In genomic region chr1:3959361-3959760, GRCh38 we compare ENCODE assay signal across 22 cellular contexts. TPM values are rescaled to one million over a fixed set of nuclear protein-coding genes. Genes with fewer than 3 reads are reported as not detected.
A peak's percentile ranks its signal among the peaks of the same experiment; 100 is the strongest.
DNase-seq lines count a peak whose midpoint lies in the region; ATAC-seq, FAIRE-seq and TF ChIP-seq lines count a peak whose summit lies in the region.
"Had no signal": no experiment of that assay in that cellular context is flagged by ENCODE, and none has a peak within 500 bp of the region (broad histone marks: within the 10 kb centered on the region; RNA-seq: fewer than 3 reads in every experiment).

No MANE protein-coding gene starts in this region.

- peaks cover 3% of the 10 kb centered on the region for H3K9me3 Mint-ChIP-seq in nephron progenitor cell
- H3K9me3 Mint-ChIP-seq: CD4-positive, alpha-beta memory T cell had no signal

- TF ChIP-seq RAD21 in HepG2 (CRISPR knock-in tag; IDR thresholded peaks at IDR 0.05): no peak

- FAIRE-seq in HepG2 (lab: Jason Lieb, UNC): no peak
- FAIRE-seq: A204.1, GM12891, GM18507, H54 had no signal

- no peak for ATAC-seq in HepG2
- ATAC-seq in right lobe of liver: no peak
- ATAC-seq in HG03135 (IDR thresholded peaks at IDR 0.05; ENCODE audit: unreplicated experiment): no peak
- ATAC-seq: GM23338 had no signal

- no peak overlapping the region for H4K8ac ChIP-seq in neuronal stem cell (ENCODE audit: low read depth, low read length)

- no peaks in the 10 kb centered on the region for H4K20me1 ChIP-seq in HepG2 (ENCODE audit: insufficient read depth, low read length)

- H3K4me2 ChIP-seq in HepG2 (ENCODE audit: low read depth, low read length) (no peak overlapping the region), neuronal stem cell (ENCODE audit: insufficient read depth, low read length, poor library complexity, severe bottlenecking) (no peak overlapping the region)
- H3K4me2 ChIP-seq: GM23338 had no signal

- no peaks in the 10 kb centered on the region for H3K79me2 ChIP-seq in HepG2 (ENCODE audit: insufficient read depth, low read length)

- no TSS peak for BruUV-seq in HepG2 (replicated peaks; lab: Mats Ljungman, UMichigan)

- no peak overlapping the region for H2BK12ac ChIP-seq in neuronal stem cell (ENCODE audit: low read length)

- H3K4me3 ChIP-seq in HepG2 (replicated peaks in 1 of 3; ENCODE audit: insufficient read depth in 1 of 3, low read depth in 2 of 3, low read length in 3 of 3): no peak overlapping the region
- no peak overlapping the region for H3K4me3 ChIP-seq in right lobe of liver
- no peak overlapping the region for H3K4me3 ChIP-seq in neuronal stem cell (ENCODE audit: low read length in 2 of 2)
- no peak overlapping the region for H3K4me3 ChIP-seq in BE2C (ENCODE audit: low read depth, low read length)
- H3K4me3 ChIP-seq: GM23338, HAP-1 had no signal

- TF ChIP-seq POLR2A in HepG2 (IDR thresholded peaks at IDR 0.05; ENCODE audit: insufficient read depth in 1 of 2, low read depth in 2 of 2, low read length in 2 of 2) (no peak), right lobe of liver (IDR thresholded peaks at IDR 0.05) (no peak)

- DNase-seq in HepG2 (ENCODE audit: low spot score) (no peak), right lobe of liver (no peak), nephron progenitor cell (no peak), neuronal stem cell (ENCODE audit: low spot score) (no peak), BE2C (no peak)
- DNase-seq: AML-193; C1 segment of cervical spinal cord; Calu3; CD4-positive, alpha-beta memory T cell; COR-L47; DMS53; DMS79 treated with DMSO at 0.1 percent for 48 hours; GF-D8; HFFc6 had no signal

- no peaks in the 10 kb centered on the region for H3K9me3 ChIP-seq in HepG2 (ENCODE audit: low read length)
- no peaks in the 10 kb centered on the region for H3K9me3 ChIP-seq in right lobe of liver
- no peaks in the 10 kb centered on the region for H3K9me3 ChIP-seq in neuronal stem cell (replicated peaks in 1 of 2; ENCODE audit: control insufficient read depth in 2 of 2, insufficient read depth in 1 of 2, low read depth in 1 of 2, low read length in 2 of 2)
- no peaks in the 10 kb centered on the region for H3K9me3 ChIP-seq in BE2C
- H3K9me3 ChIP-seq: HAP-1 had no signal

- H3K14ac ChIP-seq in neuronal stem cell (ENCODE audit: low read length): no peak overlapping the region

- no peaks in the 10 kb centered on the region for H3K79me1 ChIP-seq in neuronal stem cell (ENCODE audit: low read depth, low read length)

- peaks cover 3 to 43% of the 10 kb centered on the region in 2 experiments; a peak in 3 of 5 replicates for H3K27me3 ChIP-seq in HepG2 (ENCODE audit: control insufficient read depth in 1 of 2, insufficient read depth in 2 of 2, low read length in 2 of 2)
- H3K27me3 ChIP-seq in right lobe of liver: no peaks in the 10 kb centered on the region
- H3K27me3 ChIP-seq in neuronal stem cell (ENCODE audit: control insufficient read depth in 3 of 3, insufficient read depth in 3 of 3, low read depth in 1 of 3, low read length in 3 of 3): peaks cover 0 to 10% (median 0%) of the 10 kb centered on the region in 3 experiments
- no peaks in the 10 kb centered on the region; the same call in 1 of the 2 replicates for H3K27me3 ChIP-seq in BE2C

- intact Hi-C loops in HepG2 (cut with micrococcal nuclease; ENCODE audit: unreplicated experiment): no loop called here
- intact Hi-C loops in right lobe of liver (cut with DNase I): no loop called here

- H3K27ac Mint-ChIP-seq in nephron progenitor cell: peak overlapping the region; percentile 56
- H3K27ac Mint-ChIP-seq: CD4-positive, alpha-beta memory T cell; GM23338; HFFc6 had no signal

- no peak overlapping the region for H2BK15ac ChIP-seq in neuronal stem cell (ENCODE audit: low read length)

- H2BK5ac ChIP-seq in neuronal stem cell (ENCODE audit: low read length): no peak overlapping the region

- no peak overlapping the region for H3K9ac ChIP-seq in HepG2 (ENCODE audit: insufficient read depth, low read depth, low read length)
- H3K9ac ChIP-seq in neuronal stem cell (ENCODE audit: low read depth, low read length, poor library complexity): peak overlapping the region; percentile 13

- no peak for TF ChIP-seq EP300 in HepG2 (IDR thresholded peaks at IDR 0.05; ENCODE audit: low read depth in 2 of 2, low read length in 2 of 2)
- TF ChIP-seq EP300 in HepG2 (CRISPR knock-in tag; IDR thresholded peaks at IDR 0.05; ENCODE audit: borderline replicate concordance): no peak

- POLR2A ChIA-PET in HepG2 (lab: Yijun Ruan, JAX): no interaction called here

- peaks cover 24% of the 10 kb centered on the region for H3K4me1 ChIP-seq in HepG2 (ENCODE audit: insufficient read depth, low read length)
- no peaks in the 10 kb centered on the region for H3K4me1 ChIP-seq in right lobe of liver
- peaks cover 0 to 22% of the 10 kb centered on the region in 2 donors for H3K4me1 ChIP-seq in neuronal stem cell (ENCODE audit: control insufficient read depth in 2 of 2, insufficient read depth in 1 of 2, low read depth in 1 of 2, low read length in 2 of 2)
- H3K4me1 ChIP-seq in BE2C: no peaks in the 10 kb centered on the region
- H3K4me1 ChIP-seq: HAP-1 had no signal

- no peak overlapping the region for H2BK120ac ChIP-seq in neuronal stem cell (ENCODE audit: low read depth, low read length)

- CTCF ChIA-PET in HepG2 (lab: Yijun Ruan, JAX; ENCODE audit: low intra/inter-chr PET ratio, low total read pairs): no interaction called here

- H2AFZ ChIP-seq in HepG2 (ENCODE audit: low read length) (no peak overlapping the region), neuronal stem cell (ENCODE audit: low read length) (no peak overlapping the region)
- H2AFZ ChIP-seq: GM23338 had no signal

- in situ Hi-C loops in HepG2 (cut with HindIII; ENCODE audit: extremely low pct_ligation_motif_present, low pct_unique_long_range_greater_than_20kb): no loop called here

- H3K36me3 ChIP-seq in HepG2 (replicated peaks in 1 of 2; ENCODE audit: control insufficient read depth in 1 of 2, insufficient read depth in 2 of 2, low read length in 2 of 2): no peaks in the 10 kb centered on the region
- no peaks in the 10 kb centered on the region for H3K36me3 ChIP-seq in right lobe of liver
- H3K36me3 ChIP-seq in neuronal stem cell (replicated peaks in 1 of 2; ENCODE audit: control insufficient read depth in 2 of 2, insufficient read depth in 2 of 2, low read length in 2 of 2): no peaks in the 10 kb centered on the region
- no peaks in the 10 kb centered on the region for H3K36me3 ChIP-seq in BE2C
- H3K36me3 ChIP-seq: HAP-1 had no signal

- peaks cover 11% of the 10 kb centered on the region for H3K27me3 Mint-ChIP-seq in nephron progenitor cell (ENCODE audit: low read depth, poor library complexity)

- H3K4ac ChIP-seq in neuronal stem cell (ENCODE audit: low read length): no peak overlapping the region

- peaks cover 58% of the 10 kb centered on the region for H3K4me1 Mint-ChIP-seq in nephron progenitor cell
- H3K4me1 Mint-ChIP-seq: CD4-positive, alpha-beta memory T cell had no signal

- 18% methylated on average over 12 of the region's 12 CpGs for WGBS in HepG2 (ENCODE audit: low lambda C conversion rate)
- 58% methylated on average over 9 of the region's 12 CpGs for WGBS in right lobe of liver (ENCODE audit: insufficient coverage, low coverage, low lambda C conversion rate, missing lambda C conversion rate)
- WGBS in neuronal stem cell (ENCODE audit: extremely low coverage in 2 of 2, insufficient read length in 2 of 2, insufficient replicate concordance in 1 of 2), 2 donors: no CpG with 5 or more reads among the region's 12 CpGs

- peak overlapping the region; percentile 64 for H4K91ac ChIP-seq in neuronal stem cell (ENCODE audit: low read depth, low read length, poor library complexity)

- H3K27ac ChIP-seq in HepG2 (ENCODE audit: extremely low read length, insufficient read depth, low read length): no peak overlapping the region
- H3K27ac ChIP-seq in right lobe of liver: no peak overlapping the region
- H3K27ac ChIP-seq in neuronal stem cell (replicated peaks; ENCODE audit: low read length): no peak overlapping the region
- H3K27ac ChIP-seq: 22Rv1 had no signal

- H3K18ac ChIP-seq in neuronal stem cell (ENCODE audit: low read length): peak overlapping the region; percentile 45

- TF ChIP-seq CTCF in HepG2 (CRISPR knock-in tag; IDR thresholded peaks at IDR 0.05) (no peak), right lobe of liver (IDR thresholded peaks at IDR 0.05) (no peak), nephron progenitor cell (IDR thresholded peaks at IDR 0.05) (no peak), BE2C (IDR thresholded peaks at IDR 0.05; ENCODE audit: low read depth, low read length) (no peak)

- no peak overlapping the region for H3K4me3 Mint-ChIP-seq in nephron progenitor cell
- H3K4me3 Mint-ChIP-seq: CD4-positive, alpha-beta memory T cell; GM23338; HFFc6 had no signal

- peak overlapping the region; percentile 57 for H2AK5ac ChIP-seq in neuronal stem cell (ENCODE audit: low read depth, low read length)

- no peak overlapping the region for H3K23ac ChIP-seq in neuronal stem cell (ENCODE audit: low read depth, low read length, poor library complexity)

- no peaks in the 10 kb centered on the region for H3K36me3 Mint-ChIP-seq in nephron progenitor cell (ENCODE audit: low read depth)
- H3K36me3 Mint-ChIP-seq: CD4-positive, alpha-beta memory T cell had no signal

RNA-seq across cellular contexts. Expression of gene C1orf174, which starts 59.3 kb away (rescaled TPM):
- total RNA-seq in HepG2 (2016; rRNA removed; fragmentation: Illumina TruSeq; extraction: Trizol): 31.4 and 43.4 TPM in 2 replicates
- 9.1 and 10.6 TPM in 2 replicates for total RNA-seq in HepG2 (2016; cell fraction: cytosol; rRNA removed; fragmentation: Illumina TruSeq; extraction: Trizol; ENCODE audit: low read depth)
- total RNA-seq in HepG2 (2016; cell fraction: insoluble cytoplasmic fraction; rRNA removed; fragmentation: Illumina TruSeq; extraction: Trizol): 30.8 and 45.5 TPM in 2 replicates
- total RNA-seq in HepG2 (2016; cell fraction: membrane; rRNA removed; fragmentation: Illumina TruSeq; extraction: Trizol): 23.1 and 25.3 TPM in 2 replicates
- 12.4 and 14.4 TPM in 2 replicates for total RNA-seq in HepG2 (2016; cell fraction: nucleus; rRNA removed; fragmentation: Illumina TruSeq; extraction: Trizol)
- polyA plus RNA-seq in HepG2 (2011; rRNA removed): 18.7 and 21.6 TPM in 2 replicates
- polyA plus RNA-seq in HepG2 (2011; cell fraction: cytosol; rRNA removed): 19.8 and 22.2 TPM in 2 replicates
- 12.8 and 14.0 TPM in 2 replicates for polyA plus RNA-seq in HepG2 (2011; cell fraction: nucleus; rRNA removed)
- polyA plus RNA-seq in HepG2 (2012): 13.3 and 16.8 TPM in 2 replicates
- 4.2 and 5.1 TPM in 2 replicates for polyA plus RNA-seq in HepG2 (2016; cell fraction: cytosol; fragmentation: Illumina TruSeq; extraction: Trizol; ENCODE audit: low read depth)
- polyA plus RNA-seq in HepG2 (2016; cell fraction: insoluble cytoplasmic fraction; fragmentation: Illumina TruSeq; extraction: Trizol; ENCODE audit: low read depth): 37.9 and 38.1 TPM in 2 replicates
- polyA plus RNA-seq in HepG2 (2016; cell fraction: membrane; fragmentation: Illumina TruSeq; extraction: Trizol; ENCODE audit: low read depth): 11.1 and 13.7 TPM in 2 replicates
- polyA plus RNA-seq in HepG2 (2016; cell fraction: nucleus; fragmentation: Illumina TruSeq; extraction: Trizol; ENCODE audit: insufficient read depth, low read depth): 24.6 and 27.6 TPM in 2 replicates
- polyA minus RNA-seq in HepG2 (2011; rRNA and poly(A)+ RNA removed; ENCODE audit: low replicate concordance): 23.0 and 28.7 TPM in 2 replicates
- polyA minus RNA-seq in HepG2 (2011; cell fraction: cytosol; rRNA and poly(A)+ RNA removed): 11.2 and 12.0 TPM in 2 replicates
- polyA minus RNA-seq in HepG2 (2011; cell fraction: nucleus; rRNA and poly(A)+ RNA removed): 6.7 and 8.5 TPM in 2 replicates
- total RNA-seq in right lobe of liver: 10 to 100 TPM in 5 of 6 experiments, 1 to 10 TPM in 1; 9.7 to 20.9 (median 11.1) TPM
- polyA plus RNA-seq in neuronal stem cell (2013, experiment 1 of 2): 30.3 TPM
- polyA plus RNA-seq in neuronal stem cell (2013, experiment 2 of 2): 30.5 TPM
- 18.3 TPM for polyA plus RNA-seq in BE2C (2012; ENCODE audit: insufficient read depth, insufficient read length, low read depth)
